In the genomic region with DNA sequence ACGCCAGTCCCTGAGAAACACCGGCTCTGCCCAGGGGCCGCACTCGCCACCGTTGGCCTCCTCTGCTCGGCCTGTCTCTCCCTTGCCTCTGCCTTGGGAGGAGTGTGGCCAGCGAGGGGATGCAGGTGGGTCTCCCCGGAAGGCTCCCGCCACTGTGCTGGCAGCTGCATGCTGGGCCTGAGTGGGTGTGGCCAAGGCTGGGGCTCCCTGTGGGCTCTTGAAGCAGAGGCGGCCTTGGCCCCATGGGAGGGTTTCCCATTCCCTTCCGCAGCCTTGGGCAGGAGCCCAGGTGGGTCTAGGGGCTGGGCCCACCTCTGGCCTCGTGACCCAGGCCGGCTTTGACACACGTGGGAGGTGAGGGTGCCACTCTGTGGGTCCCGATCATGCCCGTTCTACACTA, we compare ENCODE assay signal across 22 cellular contexts. TPM values are rescaled to one million over a fixed set of nuclear protein-coding genes. Genes with fewer than 3 reads are reported as not detected.
A peak's percentile ranks its signal among the peaks of the same experiment; 100 is the strongest.
DNase-seq lines count a peak whose midpoint lies in the region; ATAC-seq and TF ChIP-seq lines count a peak whose summit lies in the region.
"Had no signal": no experiment of that assay in that cellular context is flagged by ENCODE, and none has a peak within 500 bp of the region (broad histone marks: within the 10 kb centered on the region; RNA-seq: fewer than 3 reads in every experiment).

No MANE protein-coding gene starts in this region.

- DNase-seq in NCI-H1436 (lab: John Stamatoyannopoulos, UW) (peak; percentile 67), NCI-H1436 treated with DMSO at 0.1 percent for 48 hours (lab: John Stamatoyannopoulos, UW) (no peak), Panc1 (ENCODE audit: low read depth, low spot score) (no peak), progenitor cell of endocrine pancreas (ENCODE audit: low spot score, unreplicated experiment) (no peak), coronary artery (ENCODE audit: low spot score) (no peak), NOMO-1 treated with dmso at 0.1 percent for 144 hours (lab: John Stamatoyannopoulos, UW; ENCODE audit: unreplicated experiment) (no peak)
- DNase-seq: activated CD4-positive, alpha-beta T cell treated with anti-CD3 and anti-CD28 coated beads for 1 hour; activated CD8-positive, alpha-beta T cell treated with anti-CD3 and anti-CD28 coated beads, Interleukin-2, amount 10 ng/mL, durations not matched to agents 7 days and 5 days; effector memory CD4-positive, alpha-beta T cell; naive thymus-derived CD4-positive, alpha-beta T cell; NCI-H2081; NCI-H345; NCI-H748 treated with DMSO at 0.1 percent for 48 hours; T-helper 2 cell; thyroid gland had no signal

- peak overlapping the region; percentile 56 for H3K27ac Mint-ChIP-seq in progenitor cell of endocrine pancreas
- H3K27ac Mint-ChIP-seq: activated CD8-positive, alpha-beta T cell treated with anti-CD3 and anti-CD28 coated beads, Interleukin-2, amount 10 ng/mL, durations not matched to agents 7 days and 5 days; activated naive CD4-positive, alpha-beta T cell treated with anti-CD3 and anti-CD28 coated beads, Interleukin-2, amount 50 U/mL, for 72 hours; IgD-negative memory B cell; mesothelial cell of epicardium; naive thymus-derived CD4-positive, alpha-beta T cell; stimulated activated naive CD8-positive, alpha-beta T cell treated with anti-CD3 and anti-CD28 coated beads, Interleukin-15, Interleukin-2, amounts not matched to agents 100 ng/mL and 50 ng/mL, for 24 hours had no signal

- H3K27ac ChIP-seq in Panc1 (ENCODE audit: low read length) (no peak overlapping the region), coronary artery (no peak overlapping the region)
- H3K27ac ChIP-seq: skin epidermis, thyroid gland had no signal

- no peaks in the 10 kb centered on the region for H3K9me3 ChIP-seq in Panc1 (ENCODE audit: control insufficient read depth, insufficient read depth, low read depth, low read length)
- H3K9me3 ChIP-seq: thyroid gland had no signal

- no peak for TF ChIP-seq CTCF in Panc1 (IDR thresholded peaks at IDR 0.05)
- no peak for TF ChIP-seq CTCF in progenitor cell of endocrine pancreas (IDR thresholded peaks at IDR 0.05; ENCODE audit: unreplicated experiment)
- TF ChIP-seq CTCF in coronary artery (IDR thresholded peaks at IDR 0.05), result no peak

- H3K4me3 ChIP-seq in Panc1 (ENCODE audit: low read depth in 2 of 2, low read length in 2 of 2) (no peak overlapping the region), coronary artery (no peak overlapping the region)
- H3K4me3 ChIP-seq: skin epidermis, thyroid gland had no signal

- H3K36me3 ChIP-seq in Panc1 (ENCODE audit: control insufficient read depth, insufficient read depth, low read length), result no peaks in the 10 kb centered on the region

- peaks cover 2% of the 10 kb centered on the region for H3K4me1 Mint-ChIP-seq in progenitor cell of endocrine pancreas (ENCODE audit: low read depth)
- H3K4me1 Mint-ChIP-seq: mesothelial cell of epicardium had no signal

- H3K36me3 Mint-ChIP-seq in progenitor cell of endocrine pancreas (ENCODE audit: insufficient read depth), result peaks cover 2% of the 10 kb centered on the region
- H3K36me3 Mint-ChIP-seq: activated naive CD4-positive, alpha-beta T cell treated with anti-CD3 and anti-CD28 coated beads, Interleukin-2, amount 50 U/mL, for 72 hours; IgD-negative memory B cell had no signal

- no peaks in the 10 kb centered on the region for H3K9me3 Mint-ChIP-seq in progenitor cell of endocrine pancreas (ENCODE audit: low read depth)
- H3K9me3 Mint-ChIP-seq: activated naive CD4-positive, alpha-beta T cell treated with anti-CD3 and anti-CD28 coated beads, Interleukin-2, amount 50 U/mL, for 72 hours; IgD-negative memory B cell; mesothelial cell of epicardium; naive thymus-derived CD4-positive, alpha-beta T cell; stimulated activated naive CD8-positive, alpha-beta T cell treated with anti-CD3 and anti-CD28 coated beads, Interleukin-15, Interleukin-2, amounts not matched to agents 100 ng/mL and 50 ng/mL, for 24 hours had no signal

- intact Hi-C loops in Panc1 (cut with micrococcal nuclease; ENCODE audit: unreplicated experiment), result no loop called here

- no peaks in the 10 kb centered on the region for H3K27me3 ChIP-seq in Panc1 (ENCODE audit: control insufficient read depth, insufficient read depth, low read length)
- H3K27me3 ChIP-seq: thyroid gland had no signal

- in situ Hi-C loops in Panc1 (cut with HindIII; ENCODE audit: low pct_unique_long_range_greater_than_20kb, low sequenced_read_pairs), result no loop called here

- H3K4me3 Mint-ChIP-seq in progenitor cell of endocrine pancreas (ENCODE audit: low read depth), result no peak overlapping the region
- H3K4me3 Mint-ChIP-seq: activated CD8-positive, alpha-beta T cell treated with anti-CD3 and anti-CD28 coated beads, Interleukin-2, amount 10 ng/mL, durations not matched to agents 7 days and 5 days; mesothelial cell of epicardium; naive thymus-derived CD4-positive, alpha-beta T cell; stimulated activated naive CD8-positive, alpha-beta T cell treated with anti-CD3 and anti-CD28 coated beads, Interleukin-15, Interleukin-2, amounts not matched to agents 100 ng/mL and 50 ng/mL, for 24 hours had no signal

- BruUV-seq in Panc1 (replicated peaks; lab: Mats Ljungman, UMichigan), result no TSS peak

- ATAC-seq in Panc1, result peak; percentile 11; the same call in 1 of the 2 replicates
- ATAC-seq: activated CD8-positive, alpha-beta T cell treated with anti-CD3 and anti-CD28 coated beads, Interleukin-2, amount 10 ng/mL, durations not matched to agents 7 days and 5 days; activated naive CD4-positive, alpha-beta T cell treated with anti-CD3 and anti-CD28 coated beads, Interleukin-2, amount 50 U/mL, for 72 hours; naive thymus-derived CD4-positive, alpha-beta T cell had no signal

- POLR2A ChIA-PET in Panc1 (lab: Charles Lee), result interaction anchor here (0.6 kb wide), 1 partner anchor 22 kb away, joined by 4 read pairs; no protein-coding TSS in a partner anchor

- peaks cover 13% of the 10 kb centered on the region for H3K4me1 ChIP-seq in Panc1 (ENCODE audit: control insufficient read depth, insufficient read depth, low read length)

- CTCF ChIA-PET in Panc1 (lab: Charles Lee), result no interaction called here

- no peaks in the 10 kb centered on the region for H3K27me3 Mint-ChIP-seq in progenitor cell of endocrine pancreas
- H3K27me3 Mint-ChIP-seq: naive thymus-derived CD4-positive, alpha-beta T cell; stimulated activated naive CD8-positive, alpha-beta T cell treated with anti-CD3 and anti-CD28 coated beads, Interleukin-15, Interleukin-2, amounts not matched to agents 100 ng/mL and 50 ng/mL, for 24 hours had no signal

RNA-seq across cellular contexts. Expression of a gene that starts 19.1 kb away (rescaled TPM):
- 43.1 TPM for total RNA-seq in Panc1 (2021; ENCODE audit: unreplicated experiment)
- 57.6 TPM for polyA plus RNA-seq in Panc1 (2012; ENCODE audit: insufficient read length)
- 121 and 126 TPM in 2 replicates for total RNA-seq in progenitor cell of endocrine pancreas

RNA-seq across cellular contexts. Expression of a gene that starts 37.4 kb away (rescaled TPM):
- total RNA-seq in Panc1 (2021; ENCODE audit: unreplicated experiment), result 1.8 TPM
- polyA plus RNA-seq in Panc1 (2012; ENCODE audit: insufficient read length), result 3.2 TPM
- total RNA-seq in progenitor cell of endocrine pancreas, result 2.6 and 3.3 TPM in 2 replicates
- total RNA-seq: activated naive CD4-positive, alpha-beta T cell treated with anti-CD3 and anti-CD28 coated beads, Interleukin-2, amount 50 U/mL, for 72 hours; H4 had no signal
- polyA plus RNA-seq: keratinocyte had no signal

RNA-seq across cellular contexts. Expression of a gene that starts 43.7 kb away (rescaled TPM):
- total RNA-seq in Panc1 (2021; ENCODE audit: unreplicated experiment) (30.6 TPM), progenitor cell of endocrine pancreas (79.4 and 87.0 TPM in 2 replicates)
- polyA plus RNA-seq in Panc1 (2012; ENCODE audit: insufficient read length), result 28.5 TPM

RNA-seq across cellular contexts. Expression of a gene that starts 57.2 kb away (rescaled TPM):
- 12.2 TPM for total RNA-seq in Panc1 (2021; ENCODE audit: unreplicated experiment)
- 14.1 TPM for polyA plus RNA-seq in Panc1 (2012; ENCODE audit: insufficient read length)
- 21.6 and 24.9 TPM in 2 replicates for total RNA-seq in progenitor cell of endocrine pancreas
